8 cellular contexts compared by ENCODE assay signal in genomic region chr12:22631863-22632463, GRCh38. TPM values are rescaled to one million over a fixed set of nuclear protein-coding genes. Genes with fewer than 3 reads are reported as not detected.
DNase-seq lines count a peak whose midpoint lies in the region; ATAC-seq, FAIRE-seq and TF ChIP-seq lines count a peak whose summit lies in the region.

No MANE protein-coding gene starts in this region.

- H3K27me3 Mint-ChIP-seq in activated T-helper 17 cell treated with anti-CD3 and anti-CD28 coated beads, Interleukin-2, amount 50 U/mL, for 72 hours: no peaks in the 10 kb centered on the region

- H3K36me3 Mint-ChIP-seq in activated T-helper 17 cell treated with anti-CD3 and anti-CD28 coated beads, Interleukin-2, amount 50 U/mL, for 72 hours (ENCODE audit: low read depth): peaks cover 86% of the 10 kb centered on the region

- peaks cover 2 to 4% of the 10 kb centered on the region in 2 donors for H3K4me1 ChIP-seq in small intestine (ENCODE audit: control insufficient read depth in 2 of 2, insufficient read depth in 1 of 2, low read depth in 1 of 2, low read length in 1 of 2)

- peak; percentile 93 for FAIRE-seq in small intestine (lab: Jason Lieb, UNC)

- no peak overlapping the region for H3K27ac ChIP-seq in small intestine (ENCODE audit: low read depth in 1 of 2, low read length in 1 of 2)

- H3K4me1 Mint-ChIP-seq in activated T-helper 17 cell treated with anti-CD3 and anti-CD28 coated beads, Interleukin-2, amount 50 U/mL, for 72 hours: peaks cover 45% of the 10 kb centered on the region

- no peaks in the 10 kb centered on the region for H3K9me3 Mint-ChIP-seq in activated T-helper 17 cell treated with anti-CD3 and anti-CD28 coated beads, Interleukin-2, amount 50 U/mL, for 72 hours

- ATAC-seq in activated T-helper 17 cell treated with anti-CD3 and anti-CD28 coated beads, Interleukin-2, amount 50 U/mL, for 72 hours (replicated peaks): no peak
- ATAC-seq in HG03025 (IDR thresholded peaks at IDR 0.05; ENCODE audit: low FRiP score, unreplicated experiment): no peak

- H3K4me3 Mint-ChIP-seq in activated T-helper 17 cell treated with anti-CD3 and anti-CD28 coated beads, Interleukin-2, amount 50 U/mL, for 72 hours: no peak overlapping the region

- H3K4me3 ChIP-seq in epithelial cell of proximal tubule (ENCODE audit: low read depth, low read length): no peak overlapping the region
- H3K4me3 ChIP-seq in small intestine (ENCODE audit: low read depth in 1 of 2, low read length in 2 of 2): no peak overlapping the region

- no peaks in the 10 kb centered on the region for H3K9me3 ChIP-seq in small intestine (ENCODE audit: control insufficient read depth, low read depth)

- DNase-seq in NCI-H2107 treated with DMSO at 0.1 percent for 48 hours (lab: John Stamatoyannopoulos, UW; ENCODE audit: unreplicated experiment) (peak; percentile 10), NCI-H2107 (lab: John Stamatoyannopoulos, UW) (no peak), NCI-H526 treated with DMSO at 0.1 percent for 48 hours (lab: John Stamatoyannopoulos, UW) (peak; percentile 6), epithelial cell of proximal tubule (ENCODE audit: low read depth) (no peak), small intestine (no peak), NCI-H128 (lab: John Stamatoyannopoulos, UW; ENCODE audit: unreplicated experiment) (no peak)

- TF ChIP-seq CTCF in epithelial cell of proximal tubule (conservative IDR thresholded peaks at IDR 0.05; ENCODE audit: low read depth, low read length): peak; percentile 64

- no peaks in the 10 kb centered on the region for H3K27me3 ChIP-seq in small intestine (ENCODE audit: control insufficient read depth in 2 of 2, insufficient read depth in 2 of 2, low read length in 2 of 2)

- 46 to 68% (median 57%) methylated on average over 3 of the region's 3 CpGs for WGBS in small intestine, 3 donors

- H3K27ac Mint-ChIP-seq in activated T-helper 17 cell treated with anti-CD3 and anti-CD28 coated beads, Interleukin-2, amount 50 U/mL, for 72 hours: no peak overlapping the region

- H3K36me3 ChIP-seq in small intestine (ENCODE audit: control insufficient read depth in 2 of 2, insufficient read depth in 2 of 2, low read length in 2 of 2): peaks cover 2% of the 10 kb centered on the region in 2 donors

RNA-seq across cellular contexts. Expression of gene ETNK1, which starts 7.0 kb away (rescaled TPM):
- 21.1 and 24.4 TPM in 2 replicates for total RNA-seq in epithelial cell of proximal tubule
- polyA plus RNA-seq in small intestine: 10 to 100 TPM; 17.8 to 34.2 (median 20.3) TPM
- 10 to 100 TPM; 81.7 to 87.5 TPM for total RNA-seq in activated T-helper 17 cell treated with anti-CD3 and anti-CD28 coated beads, Interleukin-2, amount 50 U/mL, for 72 hours

Comparison
In these comparisons a context has a peak if more than half of its experiments do, and no peak if none do; other contexts are left out.
1. DNase-seq: peak in NCI-H2107 treated with DMSO at 0.1 percent for 48 hours (single experiment) and NCI-H526 treated with DMSO at 0.1 percent for 48 hours (single experiment); none in NCI-H2107 (single experiment), epithelial cell of proximal tubule (single experiment), small intestine (single experiment) and NCI-H128 (single experiment).